In the genomic region with DNA sequence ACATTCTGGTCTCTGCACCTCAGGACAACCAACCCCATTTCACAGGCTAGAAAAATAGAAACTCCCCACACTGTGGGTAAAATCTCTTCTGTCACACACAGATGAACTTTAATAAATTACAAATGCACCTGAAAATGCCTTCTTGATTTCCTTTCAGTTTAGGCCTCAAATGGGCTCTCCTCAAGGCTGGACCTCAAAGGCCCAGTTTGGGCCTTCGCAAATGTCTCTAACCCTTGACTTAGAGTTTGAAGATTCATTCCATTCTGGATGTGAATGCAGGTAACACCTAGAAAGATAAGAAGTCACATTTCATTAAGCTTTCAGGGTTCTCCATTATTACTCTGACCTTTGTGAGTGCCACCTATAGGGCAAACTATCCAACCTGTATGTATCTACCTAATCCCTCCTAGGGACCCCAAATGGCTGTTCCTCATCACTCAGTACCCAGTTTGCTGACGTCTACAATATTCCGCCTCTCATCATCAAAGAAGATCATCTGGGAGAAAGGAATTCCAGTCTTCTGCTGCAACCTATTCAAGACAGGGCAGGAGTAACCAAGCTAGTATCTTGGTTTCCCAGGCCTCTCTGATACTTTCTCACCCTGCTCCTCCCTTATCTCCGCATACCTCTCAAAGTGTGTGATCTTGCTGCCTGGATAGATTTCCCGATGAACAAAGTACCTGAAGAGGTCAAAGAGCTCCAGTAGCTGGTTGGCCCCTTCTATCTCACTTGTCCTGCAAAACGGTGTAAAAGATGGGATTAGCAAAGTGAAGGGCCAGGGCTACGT, we compare ENCODE assay signal across 8 cellular contexts. TPM values are rescaled to one million over a fixed set of nuclear protein-coding genes. Genes with fewer than 3 reads are reported as not detected.
A peak's percentile ranks its signal among the peaks of the same experiment; 100 is the strongest.
DNase-seq lines count a peak whose midpoint lies in the region; ATAC-seq, FAIRE-seq and TF ChIP-seq lines count a peak whose summit lies in the region.

No MANE protein-coding gene starts in this region.

- TSS peak; percentile 85 for BruUV-seq in Calu3 (replicated peaks; lab: Mats Ljungman, UMichigan)

- H3K36me3 Mint-ChIP-seq in Calu3 (ENCODE audit: insufficient read depth, unreplicated experiment) = peaks cover 64% of the 10 kb centered on the region

- peak overlapping the region; percentile 86 for H3K4me3 Mint-ChIP-seq in Calu3 (ENCODE audit: low read depth, unreplicated experiment)

- WGBS in pancreas, 2 donors = 86% methylated on average over 7 of the region's 7 CpGs

- no peak for DNase-seq in Calu3
- DNase-seq in RWPE1 (ENCODE audit: low spot score) = no peak
- DNase-seq in epithelial cell of proximal tubule (ENCODE audit: low read depth) = no peak
- no peak for DNase-seq in pancreas
- no peak for DNase-seq in NCI-H1436 (lab: John Stamatoyannopoulos, UW)
- no peak for DNase-seq in stimulated activated CD4-positive, alpha-beta T cell treated with anti-CD3 and anti-CD28 coated beads, Interleukin-1b, Interleukin-23, amount 100 ng/mL, for 48 hours
- DNase-seq in cerebellar nuclear complex (lab: John Stamatoyannopoulos, UW) = no peak

- no peaks in the 10 kb centered on the region for H3K9me3 ChIP-seq in pancreas

- H3K27me3 Mint-ChIP-seq in Calu3 (ENCODE audit: unreplicated experiment) = no peaks in the 10 kb centered on the region

- ATAC-seq in pancreas (no peak), HG02623 (IDR thresholded peaks at IDR 0.05; ENCODE audit: unreplicated experiment) (no peak)

- POLR2A ChIA-PET in RWPE1 (lab: Yijun Ruan, JAX; ENCODE audit: low non-redundant PET) = interaction anchor here (1.1 kb wide), 1 partner anchor 28 kb away, joined by 4 read pairs; no protein-coding TSS in a partner anchor

- H3K27me3 ChIP-seq in pancreas = no peaks in the 10 kb centered on the region

- no peak for FAIRE-seq in pancreas (lab: Jason Lieb, UNC)

- no peaks in the 10 kb centered on the region for H3K9me3 Mint-ChIP-seq in Calu3 (ENCODE audit: low read depth, unreplicated experiment)

- intact Hi-C loops in Calu3 (cut with micrococcal nuclease; ENCODE audit: unreplicated experiment) (no loop called here), pancreas (cut with DNase I) (no loop called here)

- CTCF ChIA-PET in Calu3 (lab: Charles Lee) (interaction anchor here (0.6 to 1.3 kb wide), 4 partner anchors 18 to 793 kb away, joined by 3 read pairs; partner anchors contain the start of genes TINF2 and TM9SF1), RWPE1 (lab: Yijun Ruan, JAX) (interaction anchor here (0.5 to 0.6 kb wide), 2 partner anchors 10 to 53 kb away, joined by 3 to 8 read pairs; partner anchors contain the start of gene IRF9)

- TF ChIP-seq CTCF in Calu3 (IDR thresholded peaks at IDR 0.05; ENCODE audit: unreplicated experiment) (no peak), RWPE1 (conservative IDR thresholded peaks at IDR 0.05; ENCODE audit: low read depth) (no peak), epithelial cell of proximal tubule (conservative IDR thresholded peaks at IDR 0.05; ENCODE audit: low read depth, low read length) (no peak), pancreas (IDR thresholded peaks at IDR 0.05) (no peak)

- H3K27ac ChIP-seq in RWPE1 = peak overlapping the region; percentile 96
- H3K27ac ChIP-seq in pancreas = peak overlapping the region; percentile 85 to 97 (median 96)

- peak overlapping the region; percentile 72 for H3K4me3 ChIP-seq in epithelial cell of proximal tubule (ENCODE audit: low read depth, low read length)
- peak overlapping the region in 2 of 4 donors; percentile 73 to 75 for H3K4me3 ChIP-seq in pancreas

- H3K4me1 Mint-ChIP-seq in Calu3 (ENCODE audit: low read depth, unreplicated experiment) = peaks cover 12% of the 10 kb centered on the region

- H3K27ac Mint-ChIP-seq in Calu3 (ENCODE audit: unreplicated experiment) = peak overlapping the region; percentile 90

- H3K4me1 ChIP-seq in pancreas = peaks cover 0 to 8% (median 5%) of the 10 kb centered on the region in 3 donors

- peaks cover 0 to 13% (median 0%) of the 10 kb centered on the region in 3 donors for H3K36me3 ChIP-seq in pancreas

RNA-seq across cellular contexts. Expression of gene CHMP4A, which starts 0.8 kb away (rescaled TPM):
- total RNA-seq in Calu3 (2022) (53.2 and 60.8 TPM in 2 replicates), epithelial cell of proximal tubule (42.8 and 88.4 TPM in 2 replicates), pancreas (10 to 100 TPM; 16.3 to 31.2 (median 22.4) TPM)
- 10 to 100 TPM; 35.4 to 79.9 TPM for polyA plus RNA-seq in pancreas

RNA-seq across cellular contexts. Expression of gene MDP1, which starts 1.8 kb away (rescaled TPM):
- total RNA-seq in Calu3 (2022) (7.4 and 8.9 TPM in 2 replicates), epithelial cell of proximal tubule (15.6 and 26.1 TPM in 2 replicates), pancreas (10 to 100 TPM in 2 of 6 donors, 1 to 10 TPM in 4; 7.8 to 11.9 (median 9.3) TPM)
- polyA plus RNA-seq in pancreas = 10 to 100 TPM; 20.4 to 31.7 TPM

RNA-seq across cellular contexts. Expression of gene TSSK4, which starts 8.6 kb away (rescaled TPM):
- total RNA-seq in Calu3 (2022) (0.47 TPM in 1 of 2 replicates, not detected in the other), epithelial cell of proximal tubule (not detected in 2 replicates), pancreas (under 1 TPM in 5 of 6 donors, not detected in 1; 0.16 to 0.66 (median 0.40) TPM)
- under 1 TPM; 0.14 to 0.46 TPM for polyA plus RNA-seq in pancreas

RNA-seq across cellular contexts. Expression of gene NEDD8, which starts 18.1 kb away (rescaled TPM):
- 192 and 198 TPM in 2 replicates for total RNA-seq in Calu3 (2022)
- total RNA-seq in epithelial cell of proximal tubule = 219 and 220 TPM in 2 replicates
- 10 to 100 TPM; 32.5 to 65.1 (median 46.9) TPM for total RNA-seq in pancreas
- 100 to 1,000 TPM in 1 of 2 donors, 10 to 100 TPM in 1; 62.8 to 118 TPM for polyA plus RNA-seq in pancreas

RNA-seq across cellular contexts. Expression of gene GMPR2, which starts 18.7 kb away (rescaled TPM):
- total RNA-seq in Calu3 (2022) = 61.3 and 63.4 TPM in 2 replicates
- total RNA-seq in epithelial cell of proximal tubule = 64.2 and 136 TPM in 2 replicates
- 10 to 100 TPM; 24.3 to 37.0 (median 28.6) TPM for total RNA-seq in pancreas
- polyA plus RNA-seq in pancreas = 10 to 100 TPM; 23.6 to 48.1 TPM
